In the genomic region with DNA sequence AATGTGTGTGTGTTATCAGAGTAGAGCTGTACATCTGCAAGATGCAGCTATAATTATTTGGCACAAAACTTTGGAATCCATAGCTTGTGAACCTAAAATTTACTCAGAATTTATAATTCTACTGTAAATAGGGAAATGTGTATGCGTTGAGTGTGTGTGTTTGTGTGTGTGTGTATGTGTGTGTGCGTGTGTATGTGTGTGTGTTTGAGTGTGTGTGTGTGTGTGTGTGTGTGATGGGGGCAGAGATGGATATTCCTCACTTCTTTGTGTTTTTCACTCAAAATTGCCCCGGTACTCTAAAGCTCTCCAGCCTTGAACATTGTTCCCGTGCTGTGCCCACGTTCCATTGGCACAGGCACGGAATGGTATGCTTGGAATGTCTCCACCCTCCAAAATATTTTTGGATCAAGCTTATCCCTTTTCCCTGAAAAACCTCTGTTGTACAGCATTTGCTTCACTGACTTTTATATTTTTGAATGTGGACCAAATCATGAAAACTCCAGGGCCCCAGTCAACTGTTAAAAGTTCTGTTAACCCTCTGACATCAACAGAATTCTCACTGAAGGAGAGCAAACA, we compare ENCODE assay signal across 13 cellular contexts.
DNase-seq lines count a peak whose midpoint lies in the region; ATAC-seq, FAIRE-seq and TF ChIP-seq lines count a peak whose summit lies in the region.
"Had no signal": no experiment of that assay in that cellular context is flagged by ENCODE, and none has a peak within 500 bp of the region (broad histone marks: within the 10 kb centered on the region; RNA-seq: fewer than 3 reads in every experiment).

No MANE protein-coding gene starts in this region.

- no peaks in the 10 kb centered on the region for H3K36me3 ChIP-seq in cardiac muscle cell
- H3K36me3 ChIP-seq in ascending aorta: no peaks in the 10 kb centered on the region
- H3K36me3 ChIP-seq: transverse colon had no signal

- no peaks in the 10 kb centered on the region for H3K27me3 ChIP-seq in cardiac muscle cell
- no peaks in the 10 kb centered on the region for H3K27me3 ChIP-seq in ascending aorta
- H3K27me3 ChIP-seq: transverse colon had no signal

- H3K9me3 ChIP-seq in cardiac muscle cell (ENCODE audit: low read depth) (no peaks in the 10 kb centered on the region), ascending aorta (no peaks in the 10 kb centered on the region)
- H3K9me3 ChIP-seq: transverse colon had no signal

- TF ChIP-seq CTCF in cardiac muscle cell (IDR thresholded peaks at IDR 0.05; ENCODE audit: low read depth, low read length): no peak
- no peak for TF ChIP-seq CTCF in ascending aorta (IDR thresholded peaks at IDR 0.05)

- intact Hi-C loops in left ventricle myocardium superior (cut with micrococcal nuclease): no loop called here
- intact Hi-C loops in ascending aorta (cut with DNase I): loop anchor here (5.0 kb wide), 1 partner anchor 150 kb away; the partner anchor contains the start of gene BMP4

- H3K4me1 ChIP-seq in cardiac muscle cell (ENCODE audit: low read depth) (no peaks in the 10 kb centered on the region), ascending aorta (peaks cover 8 to 27% of the 10 kb centered on the region in 2 donors)

- no peak overlapping the region for H3K27ac ChIP-seq in cardiac muscle cell
- peak overlapping the region; percentile 41 to 68 for H3K27ac ChIP-seq in ascending aorta
- H3K27ac ChIP-seq: transverse colon had no signal

- peak; percentile 92 for FAIRE-seq in urothelium cell line (lab: Jason Lieb, UNC)

- no peak for ATAC-seq in left ventricle myocardium superior

- peak; percentile 4 to 71 for DNase-seq in cardiac muscle cell (ENCODE audit: low read depth in 1 of 2, low spot score in 1 of 2)
- DNase-seq in left ventricle myocardium superior: no peak
- peak in 1 of 2 donors; percentile 72 for DNase-seq in ascending aorta (ENCODE audit: low spot score in 2 of 2)
- peak; percentile 33 for DNase-seq in iPS-NIHi11 (ENCODE audit: low spot score)
- DNase-seq in urothelium cell line (ENCODE audit: low spot score): peak; percentile 81
- no peak for DNase-seq in activated CD4-positive, alpha-beta T cell treated with anti-CD3 and anti-CD28 coated beads, Interleukin-2, amount 50 U/mL, for 48 hours
- no peak for DNase-seq in activated CD8-positive, alpha-beta memory T cell treated with anti-CD3 and anti-CD28 coated beads, Interleukin-2, amount 50 U/mL, for 4 hours
- no peak for DNase-seq in GM19238 (ENCODE audit: insufficient read length, low spot score)
- DNase-seq: activated CD4-positive, alpha-beta memory T cell treated with anti-CD3 and anti-CD28 coated beads, Interleukin-2, amount 10 ng/mL, durations not matched to agents 7 days and 5 days; effector CD8-positive, alpha-beta T cell; NCI-H1694 treated with DMSO at 0.1 percent for 48 hours; SW 1271; transverse colon had no signal

- no peak overlapping the region for H3K4me3 ChIP-seq in cardiac muscle cell
- no peak overlapping the region for H3K4me3 ChIP-seq in ascending aorta
- H3K4me3 ChIP-seq: transverse colon had no signal

Comparison
In these comparisons a context has a peak if more than half of its experiments do, and no peak if none do; other contexts are left out.
1. DNase-seq: peak in cardiac muscle cell (2 of 2), iPS-NIHi11 (single experiment) and urothelium cell line (single experiment); none in left ventricle myocardium superior (single experiment), activated CD4-positive, alpha-beta T cell treated with anti-CD3 and anti-CD28 coated beads, Interleukin-2, amount 50 U/mL, for 48 hours (0 of 2), activated CD8-positive, alpha-beta memory T cell treated with anti-CD3 and anti-CD28 coated beads, Interleukin-2, amount 50 U/mL, for 4 hours (single experiment) and GM19238 (single experiment).